15 cellular contexts compared by ENCODE assay signal in the genomic region with DNA sequence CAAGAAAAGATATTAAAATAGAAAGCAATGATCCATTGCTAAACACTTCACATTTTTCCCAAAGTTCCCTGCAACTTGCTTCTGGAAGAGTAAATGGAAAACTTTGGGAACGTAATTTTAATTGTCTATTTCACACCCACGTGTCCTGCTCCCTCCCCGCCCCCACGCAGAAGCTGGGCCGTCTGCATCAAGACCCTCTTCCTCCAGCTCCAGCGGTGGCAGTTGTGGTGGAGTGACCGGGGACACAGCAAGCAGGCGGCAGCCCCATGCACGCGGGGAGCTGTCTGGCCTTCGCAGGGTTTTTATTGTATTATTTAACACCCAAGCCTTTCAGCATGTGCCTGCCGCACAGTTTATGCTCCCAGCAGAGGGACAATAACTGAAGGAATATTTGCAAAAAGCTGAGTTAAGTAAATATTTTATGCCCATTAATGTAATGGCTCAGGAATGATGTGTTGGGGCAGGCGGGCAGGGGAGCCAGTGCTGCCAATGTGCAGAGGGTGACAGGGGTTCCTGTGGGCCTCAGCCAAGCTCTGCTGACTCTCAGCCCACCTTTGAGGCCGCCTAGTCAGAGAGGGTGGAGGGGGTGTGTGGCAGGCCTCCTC. TPM values are rescaled to one million over a fixed set of nuclear protein-coding genes. Genes with fewer than 3 reads are reported as not detected.
A peak's percentile ranks its signal among the peaks of the same experiment; 100 is the strongest.
DNase-seq lines count a peak whose midpoint lies in the region; ATAC-seq and TF ChIP-seq lines count a peak whose summit lies in the region.
"Had no signal": no experiment of that assay in that cellular context is flagged by ENCODE, and none has a peak within 500 bp of the region (broad histone marks: within the 10 kb centered on the region; RNA-seq: fewer than 3 reads in every experiment).

No MANE protein-coding gene starts in this region.

- no peaks in the 10 kb centered on the region for H3K4me1 Mint-ChIP-seq in natural killer cell

- intact Hi-C loops in Right ventricle myocardium inferior (cut with DNase I) (no loop called here), Right ventricle myocardium superior (cut with DNase I) (no loop called here), natural killer cell (cut with micrococcal nuclease) (no loop called here)

- peaks cover 19 to 20% of the 10 kb centered on the region in 2 donors for H3K27me3 Mint-ChIP-seq in natural killer cell (ENCODE audit: low read depth in 2 of 2)

- H3K4me3 Mint-ChIP-seq in natural killer cell: no peak overlapping the region
- H3K4me3 Mint-ChIP-seq: CD4-positive, alpha-beta memory T cell had no signal

- DNase-seq in Right ventricle myocardium inferior (ENCODE audit: missing footprints) (peak; percentile 50), Right ventricle myocardium superior (no peak), NCI-H69 (lab: John Stamatoyannopoulos, UW) (peak; percentile 44), anterior cingulate cortex (lab: John Stamatoyannopoulos, UW) (no peak), natural killer cell (no peak)
- DNase-seq: ACHN; CD4-positive, alpha-beta memory T cell; DMS79 had no signal

- no peaks in the 10 kb centered on the region for H3K9me3 Mint-ChIP-seq in natural killer cell
- H3K9me3 Mint-ChIP-seq: CD4-positive, alpha-beta memory T cell had no signal

- no peaks in the 10 kb centered on the region for H3K36me3 Mint-ChIP-seq in natural killer cell
- H3K36me3 Mint-ChIP-seq: CD4-positive, alpha-beta memory T cell had no signal

- no peak overlapping the region for H3K27ac Mint-ChIP-seq in natural killer cell

- H3K27ac ChIP-seq in VCaP: 0 out of 2 replicates have a peak overlapping the region, but pooled peaks have one; percentile 5
- H3K27ac ChIP-seq: C4-2B, HL-60 had no signal

- TF ChIP-seq CTCF in VCaP (conservative IDR thresholded peaks at IDR 0.05): no peak
- no peak for TF ChIP-seq CTCF in natural killer cell (IDR thresholded peaks at IDR 0.05)

- ATAC-seq in Right ventricle myocardium inferior (no peak), Right ventricle myocardium superior (ENCODE audit: poor library complexity) (no peak), HG03520 (IDR thresholded peaks at IDR 0.05; ENCODE audit: unreplicated experiment) (no peak), natural killer cell (no peak)

RNA-seq across cellular contexts. Expression of gene ENPP7, which starts 32.6 kb away (rescaled TPM):
- total RNA-seq in Right ventricle myocardium inferior (not detected), Right ventricle myocardium superior (not detected), natural killer cell (under 1 TPM in 1 of 3 donors, not detected in 2; 0.95 TPM)
- total RNA-seq: A172, G401, H7 had no signal

Comparison
In these comparisons a context has a peak if more than half of its experiments do, and no peak if none do; other contexts are left out.
1. DNase-seq: peak in Right ventricle myocardium inferior (single experiment) and NCI-H69 (single experiment); none in Right ventricle myocardium superior (single experiment), anterior cingulate cortex (0 of 58) and natural killer cell (single experiment).